In the genomic region with DNA sequence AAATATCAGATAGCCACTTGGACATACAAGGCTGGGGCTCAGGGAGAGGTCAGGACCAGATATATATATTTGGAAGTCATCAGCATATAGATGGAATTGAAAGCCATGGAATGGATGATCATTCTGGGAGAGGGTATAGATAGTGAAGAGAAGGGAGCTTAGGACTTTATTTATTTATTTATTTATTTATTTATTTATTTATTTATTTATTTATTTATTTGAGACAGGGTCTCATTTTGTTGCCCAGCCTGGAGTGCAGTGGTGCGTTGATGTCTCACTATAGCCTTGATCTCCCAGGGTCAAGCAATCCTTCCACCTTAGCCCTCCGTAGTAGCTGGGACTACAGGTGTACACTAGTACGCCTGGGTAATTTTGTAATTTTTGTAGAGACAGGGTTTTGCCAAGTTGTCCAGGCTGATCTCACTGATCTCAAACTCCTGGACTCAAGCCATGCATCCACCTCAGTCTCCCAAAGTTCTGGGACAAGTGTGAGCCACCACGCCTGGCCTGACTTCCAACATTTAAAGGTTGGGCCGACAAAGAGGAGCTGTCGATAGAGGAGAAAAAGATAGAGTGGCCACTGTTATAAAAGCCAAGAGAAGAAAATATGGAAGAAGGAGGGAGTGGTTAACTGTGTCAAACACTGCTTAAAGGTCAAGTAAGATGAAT, we compare ENCODE assay signal across 1 cellular context.
TF ChIP-seq lines count a peak whose summit lies in the region.

No MANE protein-coding gene starts in this region.

TF ChIP-seq in HEK293, 187 proteins besides CTCF, POLR2A, EP300 and RAD21 (continued from another document and continues in another):
- TF ChIP-seq ZNF513 (tag by site-specific recombination; IDR thresholded peaks at IDR 0.05) (no peak), GLIS2 (tag by site-specific recombination; IDR thresholded peaks at IDR 0.05) (no peak), ZNF404 (tag by site-specific recombination; IDR thresholded peaks at IDR 0.05) (peak; percentile 94), ZNF701 (tag by site-specific recombination; IDR thresholded peaks at IDR 0.05) (no peak), REPIN1 (tag by site-specific recombination; IDR thresholded peaks at IDR 0.05; ENCODE audit: low read depth) (no peak), ZNF624 (tag by site-specific recombination; IDR thresholded peaks at IDR 0.05) (no peak), ZNF521 (tag by site-specific recombination; IDR thresholded peaks at IDR 0.05) (no peak), KLF10 (tag by site-specific recombination; IDR thresholded peaks at IDR 0.05) (no peak), GLI4 (tag by site-specific recombination; IDR thresholded peaks at IDR 0.05) (no peak), INSM2 (tag by site-specific recombination; IDR thresholded peaks at IDR 0.05) (no peak), ZNF510 (tag by site-specific recombination; IDR thresholded peaks at IDR 0.05; ENCODE audit: insufficient replicate concordance) (no peak), ZNF776 (tag by site-specific recombination; IDR thresholded peaks at IDR 0.05; ENCODE audit: borderline replicate concordance) (no peak), ZFP37 (tag by site-specific recombination; IDR thresholded peaks at IDR 0.05) (no peak), ZNF155 (tag by site-specific recombination; IDR thresholded peaks at IDR 0.05) (no peak), ZNF660 (tag by site-specific recombination; IDR thresholded peaks at IDR 0.05) (no peak), ZNF654 (tag by site-specific recombination; IDR thresholded peaks at IDR 0.05; ENCODE audit: low read depth) (peak; percentile 47), ZNF548 (tag by site-specific recombination; IDR thresholded peaks at IDR 0.05) (no peak), ZNF121 (tag by site-specific recombination; IDR thresholded peaks at IDR 0.05) (no peak), ZNF677 (tag by site-specific recombination; IDR thresholded peaks at IDR 0.05) (no peak), ZNF341 (tag by site-specific recombination; IDR thresholded peaks at IDR 0.05; ENCODE audit: low read depth) (no peak), KLF7 (tag by site-specific recombination; IDR thresholded peaks at IDR 0.05; ENCODE audit: borderline replicate concordance) (no peak), ZBTB11 (tag by site-specific recombination; conservative IDR thresholded peaks at IDR 0.05; ENCODE audit: low read depth) (peak; percentile 84), ZNF530 (tag by site-specific recombination; IDR thresholded peaks at IDR 0.05; ENCODE audit: low read depth) (peak; percentile 75; the same call in 1 of the 2 replicates), ZNF580 (tag by site-specific recombination; IDR thresholded peaks at IDR 0.05) (peak; percentile 67; the same call in 1 of the 2 replicates), ZNF692 (tag by site-specific recombination; IDR thresholded peaks at IDR 0.05) (no peak), KLF8 (tag by site-specific recombination; IDR thresholded peaks at IDR 0.05) (no peak), ZNF837 (tag by site-specific recombination; IDR thresholded peaks at IDR 0.05) (no peak), TCF7L2 (IDR thresholded peaks at IDR 0.05; ENCODE audit: borderline replicate concordance, low read depth, low read length) (no peak), ZNF26 (tag by site-specific recombination; IDR thresholded peaks at IDR 0.05) (no peak), OVOL3 (tag by site-specific recombination; IDR thresholded peaks at IDR 0.05) (peak; percentile 63; the same call in 1 of the 2 replicates), ZNF518A (tag by site-specific recombination; conservative IDR thresholded peaks at IDR 0.05; ENCODE audit: low read depth) (peak; percentile 94), IKZF3 (tag by site-specific recombination; IDR thresholded peaks at IDR 0.05) (no peak), SCRT2 (tag by site-specific recombination; IDR thresholded peaks at IDR 0.05) (no peak), ZNF785 (tag by site-specific recombination; IDR thresholded peaks at IDR 0.05) (no peak), ZNF791 (tag by site-specific recombination; IDR thresholded peaks at IDR 0.05) (peak; percentile 74; the same call in 1 of the 2 replicates), ZNF133 (tag by site-specific recombination; IDR thresholded peaks at IDR 0.05) (no peak), ZBTB20 (tag by site-specific recombination; IDR thresholded peaks at IDR 0.05) (no peak), ZNF704 (tag by site-specific recombination; IDR thresholded peaks at IDR 0.05) (no peak), ZNF221 (tag by site-specific recombination; IDR thresholded peaks at IDR 0.05; ENCODE audit: borderline replicate concordance) (no peak), ZNF426 (tag by site-specific recombination; IDR thresholded peaks at IDR 0.05) (peak; percentile 95), ZNF433 (tag by site-specific recombination; IDR thresholded peaks at IDR 0.05; ENCODE audit: low read depth) (peak; percentile 89), ZNF24 (tag by site-specific recombination; IDR thresholded peaks at IDR 0.05) (no peak), ZNF549 (tag by site-specific recombination; IDR thresholded peaks at IDR 0.05) (no peak), ZNF664 (tag by site-specific recombination; IDR thresholded peaks at IDR 0.05) (peak; percentile 87)
- TF ChIP-seq, protein P1, sequence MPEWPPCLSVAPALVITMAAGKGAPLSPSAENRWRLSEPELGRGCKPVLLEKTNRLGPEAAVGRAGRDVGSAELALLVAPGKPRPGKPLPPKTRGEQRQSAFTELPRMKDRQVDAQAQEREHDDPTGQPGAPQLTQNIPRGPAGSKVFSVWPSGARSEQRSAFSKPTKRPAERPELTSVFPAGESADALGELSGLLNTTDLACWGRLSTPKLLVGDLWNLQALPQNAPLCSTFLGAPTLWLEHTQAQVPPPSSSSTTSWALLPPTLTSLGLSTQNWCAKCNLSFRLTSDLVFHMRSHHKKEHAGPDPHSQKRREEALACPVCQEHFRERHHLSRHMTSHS (tag by site-specific recombination; IDR thresholded peaks at IDR 0.05), result no peak
